Comparison of ENCODE assay signal across 8 cellular contexts in genomic region chr7:90153943-90154761, GRCh38. TPM values are rescaled to one million over a fixed set of nuclear protein-coding genes. Genes with fewer than 3 reads are reported as not detected.
A peak's percentile ranks its signal among the peaks of the same experiment; 100 is the strongest.
DNase-seq lines count a peak whose midpoint lies in the region; ATAC-seq, FAIRE-seq and TF ChIP-seq lines count a peak whose summit lies in the region.
"Not testable (repeated sequence)": the region's sequence is repeated elsewhere in the genome, so short reads cannot be mapped to it uniquely, and the experiment has no call there.

Gene STEAP1 (plus strand): TSS chr7:90154469. CDS start chr7:90159789, 5,320 bp downstream.

- ATAC-seq in HG02642 (IDR thresholded peaks at IDR 0.05; ENCODE audit: poor library complexity, unreplicated experiment) = peak; percentile 99
- peak; percentile 98 to 99 (median 98) for ATAC-seq in pancreas
- peak; percentile 94 for ATAC-seq in thoracic aorta (ENCODE audit: insufficient number of reproducible peaks, low FRiP score, low read depth)

- DNase-seq in NCI-H1092 (lab: John Stamatoyannopoulos, UW) (peak; percentile 82), T follicular helper cell (ENCODE audit: low read depth) (peak; percentile 73), adipocyte (ENCODE audit: low read depth) (peak; percentile 97), cardiac septum (ENCODE audit: low spot score) (peak; percentile 94), pancreas (peak; percentile 85 to 99 (median 93)), thoracic aorta (ENCODE audit: low spot score) (peak; percentile 47)

- not testable (repeated sequence) for H3K9me3 ChIP-seq in adipocyte (ENCODE audit: control insufficient read depth, low read length); pancreas; thoracic aorta

- peak within 1 kb of the TSS; percentile 42 to 74 (median 48) for H3K27ac ChIP-seq in pancreas
- H3K27ac ChIP-seq in thoracic aorta = peak within 1 kb of the TSS; percentile 47 to 58

- H3K27me3 ChIP-seq in adipocyte (replicated peaks; ENCODE audit: control insufficient read depth, insufficient read depth, low read length); pancreas; thoracic aorta (replicated peaks; ENCODE audit: insufficient read depth): not testable (repeated sequence)

- FAIRE-seq in pancreas (lab: Jason Lieb, UNC) = not testable (repeated sequence)

- intact Hi-C loops in cardiac septum (cut with DNase I) = loop anchor here (2.0 to 10.0 kb wide), 3 partner anchors 109 to 273 kb away; no protein-coding TSS in a partner anchor
- intact Hi-C loops in pancreas (cut with DNase I) = loop anchor here in 2 of 3 donors (5.0 to 10.0 kb wide), 2 partner anchors 271 to 278 kb away; no protein-coding TSS in a partner anchor

- peak within 1 kb of the TSS; percentile 96 for H3K9ac ChIP-seq in adipocyte (ENCODE audit: low read length)

- peak; percentile 84 for TF ChIP-seq CTCF in GM12873 (IDR thresholded peaks at IDR 0.05; ENCODE audit: insufficient read depth, low read depth, low read length, missing control alignments)
- TF ChIP-seq CTCF in pancreas (IDR thresholded peaks at IDR 0.05) = peak; percentile 91 to 95 (median 92)
- TF ChIP-seq CTCF in thoracic aorta (IDR thresholded peaks at IDR 0.05) = peak; percentile 84

- 4 to 7% methylated on average over 49 to 56 of the region's 56 CpGs for WGBS in pancreas, 2 donors

- not testable (repeated sequence) for H3K36me3 ChIP-seq in adipocyte (ENCODE audit: control insufficient read depth, insufficient read depth, low read length, severe bottlenecking); pancreas; thoracic aorta

- H3K4me3 ChIP-seq in adipocyte (ENCODE audit: low read length) (peak within 1 kb of the TSS; percentile 90), pancreas (peak within 1 kb of the TSS; percentile 20 to 62 (median 37)), thoracic aorta (peak within 1 kb of the TSS; percentile 81)

- peaks cover 19% of the 10 kb centered on the region for H3K4me1 ChIP-seq in adipocyte (ENCODE audit: control insufficient read depth, insufficient read depth, low read length)
- not testable (repeated sequence) for H3K4me1 ChIP-seq in pancreas; thoracic aorta (ENCODE audit: control insufficient read depth in 1 of 2, low read depth in 2 of 2)

RNA-seq across cellular contexts. Expression of gene STEAP1, which starts in this region (rescaled TPM):
- total RNA-seq in cardiac septum = 6.5 TPM
- 1 to 10 TPM; 1.4 to 8.3 (median 4.0) TPM for total RNA-seq in pancreas
- polyA plus RNA-seq in pancreas = 1 to 10 TPM; 1.1 to 2.3 TPM
- 10 to 100 TPM; 15.6 to 26.5 TPM for total RNA-seq in thoracic aorta

Comparison
In these comparisons a context has a peak if more than half of its experiments do, and no peak if none do; other contexts are left out.
1. Peak in every context shown above with its lines: DNase-seq, ATAC-seq, H3K4me3 ChIP-seq and H3K27ac ChIP-seq.
2. DNase-seq: peak in every context shown above with its lines; median percentile 97 in adipocyte; 94 in cardiac septum; 93 in pancreas; 82 in NCI-H1092; 73 in T follicular helper cell; 47 in thoracic aorta.
3. H3K4me3 ChIP-seq: peak in every context shown above with its lines; median percentile 90 in adipocyte; 81 in thoracic aorta; 37 in pancreas.